In genomic region chr9:20611751-20612287, GRCh38 we compare ENCODE assay signal across 9 cellular contexts. TPM values are rescaled to one million over a fixed set of nuclear protein-coding genes. Genes with fewer than 3 reads are reported as not detected.
DNase-seq lines count a peak whose midpoint lies in the region; ATAC-seq and TF ChIP-seq lines count a peak whose summit lies in the region.
"Had no signal": no experiment of that assay in that cellular context is flagged by ENCODE, and none has a peak within 500 bp of the region (broad histone marks: within the 10 kb centered on the region; RNA-seq: fewer than 3 reads in every experiment).

No MANE protein-coding gene starts in this region.

- no peaks in the 10 kb centered on the region for H3K36me3 ChIP-seq in WERI-Rb-1

- DNase-seq in NCI-H510A treated with DMSO at 0.1 percent for 48 hours (lab: John Stamatoyannopoulos, UW) (peak; percentile 6), NCI-H510A (lab: John Stamatoyannopoulos, UW) (no peak), RKO (ENCODE audit: low spot score) (peak; percentile 44), fibroblast of villous mesenchyme (ENCODE audit: low read depth) (peak; percentile 91), superior temporal gyrus (ENCODE audit: extremely low spot score) (peak; percentile 32), WERI-Rb-1 (no peak)
- no peak for DNase-seq in central memory CD4-positive, alpha-beta T cell
- DNase-seq: activated T-cell treated with anti-CD3 and anti-CD28 coated beads, Interleukin-2, amount 50 U/mL, for 1 hour had no signal

- TF ChIP-seq CTCF in fibroblast of villous mesenchyme (IDR thresholded peaks at IDR 0.05; ENCODE audit: insufficient read depth, low read depth, low read length) (peak; percentile 64), WERI-Rb-1 (IDR thresholded peaks at IDR 0.05; ENCODE audit: low read depth, low read length) (no peak)

- no peak overlapping the region for H3K27ac ChIP-seq in WERI-Rb-1

- peaks cover 3% of the 10 kb centered on the region for H3K27me3 ChIP-seq in WERI-Rb-1 (ENCODE audit: insufficient read depth, low read depth, severe bottlenecking)

- no peak for ATAC-seq in GM21619 (IDR thresholded peaks at IDR 0.05; ENCODE audit: unreplicated experiment)

- no peaks in the 10 kb centered on the region for H3K9me3 ChIP-seq in WERI-Rb-1 (ENCODE audit: severe bottlenecking)

- H3K4me3 ChIP-seq in fibroblast of villous mesenchyme (ENCODE audit: low read depth, low read length), result peak overlapping the region; percentile 16
- H3K4me3 ChIP-seq in WERI-Rb-1 (ENCODE audit: low read depth, low read length), result no peak overlapping the region

RNA-seq across cellular contexts. Expression of gene MLLT3, which starts 10.5 kb away (rescaled TPM):
- total RNA-seq in fibroblast of villous mesenchyme, result 23.5 and 44.9 TPM in 2 replicates

Comparison
In these comparisons a context has a peak if more than half of its experiments do, and no peak if none do; other contexts are left out.
1. DNase-seq: peak in NCI-H510A treated with DMSO at 0.1 percent for 48 hours (single experiment), RKO (single experiment), fibroblast of villous mesenchyme (single experiment) and superior temporal gyrus (single experiment); none in NCI-H510A (single experiment), central memory CD4-positive, alpha-beta T cell (single experiment) and WERI-Rb-1 (single experiment).